Comparison of ENCODE assay signal across 7 cellular contexts in genomic region chr4:159946983-159947645, GRCh38.
DNase-seq lines count a peak whose midpoint lies in the region; ATAC-seq, FAIRE-seq and TF ChIP-seq lines count a peak whose summit lies in the region.

No MANE protein-coding gene starts in this region.

- no peak overlapping the region for H2AFZ ChIP-seq in K562 (ENCODE audit: low read depth, low read length)

- TF ChIP-seq CTCF in GM10266 (IDR thresholded peaks at IDR 0.05; ENCODE audit: control insufficient read depth, insufficient read depth, low read depth, missing control alignments), result peak; percentile 69
- TF ChIP-seq CTCF in K562 (IDR thresholded peaks at IDR 0.05 in 2 of 3, conservative IDR thresholded peaks at IDR 0.05 in 1 of 3; ENCODE audit: insufficient read depth in 2 of 3, low read depth in 1 of 3, low read length in 3 of 3), result peak in 2 of 3 experiments; percentile 17 to 36; a peak in 2 of 6 replicates

- CTCF ChIA-PET in K562 (lab: Yijun Ruan, JAX; ENCODE audit: low intra/inter-chr PET ratio), result no interaction called here

- no peak overlapping the region for H3K27ac ChIP-seq in K562 (ENCODE audit: extremely low read depth, low read depth, low read length)

- ATAC-seq in HG02623 (IDR thresholded peaks at IDR 0.05; ENCODE audit: unreplicated experiment), result peak; percentile 81
- no peak for ATAC-seq in K562
- ATAC-seq in left colon, result peak; percentile 48
- ATAC-seq in HG03457 (IDR thresholded peaks at IDR 0.05; ENCODE audit: unreplicated experiment), result no peak
- ATAC-seq in HG02970 (IDR thresholded peaks at IDR 0.05; ENCODE audit: low FRiP score, unreplicated experiment), result no peak

- no peaks in the 10 kb centered on the region for H3K27me3 ChIP-seq in K562 (ENCODE audit: control insufficient read depth in 2 of 2, insufficient read depth in 2 of 2, low read length in 2 of 2)

- no peak for TF ChIP-seq RAD21 in K562 (CRISPR knock-in tag; conservative IDR thresholded peaks at IDR 0.05 in 1 of 2, IDR thresholded peaks at IDR 0.05 in 1 of 2)

- no peak overlapping the region for H3K4me3 ChIP-seq in K562

- H3K79me2 ChIP-seq in K562 (ENCODE audit: control insufficient read depth, insufficient read depth, low read length), result no peaks in the 10 kb centered on the region

- in situ Hi-C loops in K562 (cut with MboI), result no loop called here

- no peak overlapping the region for H3K9ac ChIP-seq in K562 (ENCODE audit: insufficient read depth in 1 of 2, low read depth in 2 of 2, low read length in 2 of 2)

- no peak overlapping the region for H3K4me2 ChIP-seq in K562 (ENCODE audit: insufficient read depth, low read length)

- TF ChIP-seq EP300 in K562 (IDR thresholded peaks at IDR 0.05; ENCODE audit: low read length), result no peak

- no peak for TF ChIP-seq POLR2A in K562 (conservative IDR thresholded peaks at IDR 0.05)

- intact Hi-C loops in K562 (cut with micrococcal nuclease), result no loop called here
- intact Hi-C loops in left colon (cut with DNase I, micrococcal nuclease), result no loop called here

- DNase-seq in GM10266 (ENCODE audit: extremely low spot score), result peak; percentile 23
- peak; percentile 0 for DNase-seq in NCI-H2029 (lab: John Stamatoyannopoulos, UW)
- DNase-seq in K562 (ENCODE audit: extremely low read depth in 1 of 4, low spot score in 3 of 4), result peak; percentile 1 to 16 (median 4)
- DNase-seq in left colon, result no peak

- H3K36me3 ChIP-seq in K562 (ENCODE audit: control insufficient read depth, insufficient read depth, low read length), result no peaks in the 10 kb centered on the region

- POLR2A ChIA-PET in K562 (lab: Yijun Ruan, JAX), result no interaction called here

- no peaks in the 10 kb centered on the region for H3K9me1 ChIP-seq in K562 (ENCODE audit: control insufficient read depth, insufficient read depth, low read length)

- H3K4me1 ChIP-seq in K562 (replicated peaks in 1 of 2; ENCODE audit: control insufficient read depth in 2 of 2, insufficient read depth in 2 of 2, low read length in 2 of 2), result no peaks in the 10 kb centered on the region

- 0% methylated on average over 2 of the region's 5 CpGs for WGBS in K562 (ENCODE audit: insufficient coverage, low coverage, missing lambda C conversion rate)

- FAIRE-seq in K562 (lab: Jason Lieb, UNC), result no peak

- BruUV-seq in K562 (replicated peaks; lab: Mats Ljungman, UMichigan), result no TSS peak

- no peaks in the 10 kb centered on the region for H4K20me1 ChIP-seq in K562 (replicated peaks; ENCODE audit: control insufficient read depth, insufficient read depth, low read length)

- no peaks in the 10 kb centered on the region for H3K9me3 ChIP-seq in K562 (replicated peaks; ENCODE audit: control insufficient read depth, insufficient read depth, low read depth, low read length)

TF ChIP-seq in K562, 482 proteins besides CTCF, POLR2A, EP300 and RAD21:
- TF ChIP-seq EP400 (IDR thresholded peaks at IDR 0.05) (no peak), KLF13 (tag; IDR thresholded peaks at IDR 0.05; ENCODE audit: borderline replicate concordance, low read depth) (no peak), NFYB (IDR thresholded peaks at IDR 0.05; ENCODE audit: extremely low read depth, insufficient read length) (no peak), CHD4 (IDR thresholded peaks at IDR 0.05; ENCODE audit: insufficient read depth, insufficient replicate concordance, low read depth, low read length, poor library complexity, severe bottlenecking) (no peak), TEAD2 (tag; IDR thresholded peaks at IDR 0.05) (no peak), PRPF4 (IDR thresholded peaks at IDR 0.05; ENCODE audit: insufficient read depth, low read depth, low read length, poor library complexity, severe bottlenecking) (no peak), DACH1 (IDR thresholded peaks at IDR 0.05; ENCODE audit: partially characterized antibody) (no peak), MECOM (CRISPR knock-in tag; IDR thresholded peaks at IDR 0.05) (no peak), TCF7L2 (IDR thresholded peaks at IDR 0.05; ENCODE audit: low read depth, low read length) (no peak), MAX (CRISPR knock-in tag; IDR thresholded peaks at IDR 0.05) (no peak), KAT7 (CRISPR knock-in tag; IDR thresholded peaks at IDR 0.05; ENCODE audit: borderline replicate concordance) (no peak), HNRNPK (IDR thresholded peaks at IDR 0.05; ENCODE audit: low read depth, low read length, poor library complexity, severe bottlenecking) (no peak)

Comparison
In these comparisons a context has a peak if more than half of its experiments do, and no peak if none do; other contexts are left out.
1. DNase-seq: peak in GM10266 (single experiment), NCI-H2029 (single experiment) and K562 (4 of 4); none in left colon (0 of 2).
2. ATAC-seq: peak in HG02623 (single experiment) and left colon (single experiment); none in K562 (single experiment), HG03457 (single experiment) and HG02970 (single experiment).